In genomic region chr2:8149985-8150547, GRCh38 we compare ENCODE assay signal across 20 cellular contexts.
DNase-seq lines count a peak whose midpoint lies in the region; ATAC-seq and TF ChIP-seq lines count a peak whose summit lies in the region.
"Had no signal": no experiment of that assay in that cellular context is flagged by ENCODE, and none has a peak within 500 bp of the region (broad histone marks: within the 10 kb centered on the region; RNA-seq: fewer than 3 reads in every experiment).

No MANE protein-coding gene starts in this region.

- peaks cover 9% of the 10 kb centered on the region for H3K79me1 ChIP-seq in trophoblast cell (ENCODE audit: low read length)

- no peak overlapping the region for H3K4me3 ChIP-seq in BJ (ENCODE audit: low read depth, low read length)
- no peak overlapping the region for H3K4me3 ChIP-seq in fibroblast of pulmonary artery (replicated peaks; ENCODE audit: low read depth, low read length)
- no peak overlapping the region for H3K4me3 ChIP-seq in trophoblast cell (ENCODE audit: low read depth, low read length)
- H3K4me3 ChIP-seq: right atrium auricular region had no signal

- H3K4ac ChIP-seq in trophoblast cell (ENCODE audit: low read depth, low read length) = no peak overlapping the region

- WGBS in trophoblast cell (ENCODE audit: extremely low coverage, insufficient coverage, insufficient read length) = no CpG with 5 or more reads among the region's 9 CpGs

- CTCF ChIA-PET in BJ (lab: Yijun Ruan, JAX) = interaction anchor here (0.6 to 1.8 kb wide), 2 partner anchors 11 to 244 kb away, joined by 3 to 4 read pairs; no protein-coding TSS in a partner anchor

- peak overlapping the region; percentile 69 for H3K27ac ChIP-seq in trophoblast cell (ENCODE audit: low read depth, low read length)
- H3K27ac ChIP-seq: right atrium auricular region had no signal

- DNase-seq in BJ (ENCODE audit: low read depth) = peak; percentile 60
- DNase-seq in amniotic stem cell (lab: John Stamatoyannopoulos, UW) = peak; percentile 28
- DNase-seq in fibroblast of pulmonary artery (ENCODE audit: low read depth) = peak; percentile 55
- peak; percentile 69 to 82 for DNase-seq in trophoblast cell
- no peak for DNase-seq in stimulated activated CD4-positive, alpha-beta T cell treated with anti-CD3 and anti-CD28 coated beads, Interleukin-4, amount 100 ng/mL, for 24 hours
- DNase-seq in DMS 273 (lab: John Stamatoyannopoulos, UW; ENCODE audit: unreplicated experiment) = no peak
- DNase-seq: ACHN; activated CD4-positive, CD25-positive, alpha-beta regulatory T cell treated with anti-CD3 and anti-CD28 coated beads, Interleukin-2, amount 50 U/mL, for 72 hours; activated effector memory CD4-positive, alpha-beta T cell treated with Interleukin-2 at 50 U/mL for 16 hours; anterior cingulate cortex; dermis blood vessel endothelial cell; kidney; midbrain; NCI-H187; NCI-H510A; stimulated activated CD4-positive, alpha-beta T cell treated with anti-CD3 and anti-CD28 coated beads, Interleukin-1b, Interleukin-23, amount 100 ng/mL, for 48 hours; T-helper 9 cell had no signal

- H2AK5ac ChIP-seq in trophoblast cell (ENCODE audit: low read length) = no peak overlapping the region

- no peak overlapping the region for H4K8ac ChIP-seq in trophoblast cell (ENCODE audit: low read depth, low read length)

- H3K79me2 ChIP-seq in trophoblast cell (ENCODE audit: control insufficient read depth, insufficient read depth, low read length, poor library complexity) = no peaks in the 10 kb centered on the region

- no peaks in the 10 kb centered on the region for H3K27me3 ChIP-seq in BJ (ENCODE audit: control insufficient read depth, insufficient read depth, low read length)
- H3K27me3 ChIP-seq in trophoblast cell (ENCODE audit: insufficient read depth, low read length) = no peaks in the 10 kb centered on the region
- H3K27me3 ChIP-seq: right atrium auricular region had no signal

- POLR2A ChIA-PET in BJ (lab: Charles Lee) = no interaction called here

- no peak overlapping the region for H4K12ac ChIP-seq in trophoblast cell (ENCODE audit: low read depth, low read length)

- H2BK5ac ChIP-seq in trophoblast cell (ENCODE audit: low read depth, low read length, poor library complexity) = peak overlapping the region; percentile 41

- no peak overlapping the region for H3K9ac ChIP-seq in trophoblast cell (ENCODE audit: low read length)

- no peak overlapping the region for H3K18ac ChIP-seq in trophoblast cell (ENCODE audit: low read length)

- TF ChIP-seq CTCF in BJ (IDR thresholded peaks at IDR 0.05; ENCODE audit: insufficient read depth, low read depth, low read length) (no peak), fibroblast of pulmonary artery (IDR thresholded peaks at IDR 0.05; ENCODE audit: low read length, missing control alignments) (no peak)

- no peak overlapping the region for H2BK120ac ChIP-seq in trophoblast cell (ENCODE audit: insufficient read depth, low read length, poor library complexity)

- H2BK12ac ChIP-seq in trophoblast cell (ENCODE audit: low read length) = no peak overlapping the region

- no peak overlapping the region for H3K14ac ChIP-seq in trophoblast cell (ENCODE audit: low read length)

- H3K23ac ChIP-seq in trophoblast cell (ENCODE audit: low read length) = no peak overlapping the region

- no peak for ATAC-seq in GM18517 (IDR thresholded peaks at IDR 0.05; ENCODE audit: unreplicated experiment)
- ATAC-seq in GM18909 (IDR thresholded peaks at IDR 0.05; ENCODE audit: poor library complexity, unreplicated experiment) = no peak

- no peak overlapping the region for H3K4me2 ChIP-seq in trophoblast cell (ENCODE audit: low read length)

- H3K4me1 ChIP-seq in trophoblast cell (ENCODE audit: control insufficient read depth in 1 of 2, insufficient read depth in 2 of 2, low read length in 2 of 2) = peaks cover 8 to 9% of the 10 kb centered on the region in 2 experiments

- no peak overlapping the region for H2AFZ ChIP-seq in trophoblast cell (ENCODE audit: insufficient read depth, low read length, poor library complexity)

- peaks cover 2% of the 10 kb centered on the region for H3K9me3 ChIP-seq in trophoblast cell (ENCODE audit: insufficient read depth, low read depth, low read length)
- H3K9me3 ChIP-seq: right atrium auricular region had no signal

- peak overlapping the region; percentile 13 for H4K91ac ChIP-seq in trophoblast cell (ENCODE audit: low read depth, low read length)

- H3K36me3 ChIP-seq in BJ (ENCODE audit: control insufficient read depth, insufficient read depth, low read length) (no peaks in the 10 kb centered on the region), trophoblast cell (ENCODE audit: control insufficient read depth in 1 of 2, insufficient read depth in 2 of 2, low read length in 2 of 2) (no peaks in the 10 kb centered on the region)
- H3K36me3 ChIP-seq: right atrium auricular region had no signal

Comparison
In these comparisons a context has a peak if more than half of its experiments do, and no peak if none do; other contexts are left out.
1. DNase-seq: peak in BJ (single experiment), amniotic stem cell (single experiment), fibroblast of pulmonary artery (single experiment) and trophoblast cell (2 of 2); none in stimulated activated CD4-positive, alpha-beta T cell treated with anti-CD3 and anti-CD28 coated beads, Interleukin-4, amount 100 ng/mL, for 24 hours (single experiment) and DMS 273 (single experiment).